In genomic region chr1:219938706-219939105, GRCh38 we compare ENCODE assay signal across 17 cellular contexts. TPM values are rescaled to one million over a fixed set of nuclear protein-coding genes. Genes with fewer than 3 reads are reported as not detected.
DNase-seq lines count a peak whose midpoint lies in the region; ATAC-seq and TF ChIP-seq lines count a peak whose summit lies in the region.
"Had no signal": no experiment of that assay in that cellular context is flagged by ENCODE, and none has a peak within 500 bp of the region (broad histone marks: within the 10 kb centered on the region; RNA-seq: fewer than 3 reads in every experiment).

No MANE protein-coding gene starts in this region.

- no peak overlapping the region for H2AFZ ChIP-seq in neural progenitor cell (replicated peaks)

- POLR2A ChIA-PET in GM10248 (lab: Yijun Ruan, JAX), result no interaction called here

- no peak for ATAC-seq in GM21619 (IDR thresholded peaks at IDR 0.05; ENCODE audit: unreplicated experiment)
- ATAC-seq: effector memory CD8-positive, alpha-beta T cell; stimulated activated naive CD8-positive, alpha-beta T cell treated with anti-CD3 and anti-CD28 coated beads, Interleukin-15, Interleukin-2, amounts not matched to agents 100 U/mL and 50 U/mL, for 24 hours had no signal

- no peaks in the 10 kb centered on the region for H3K36me3 Mint-ChIP-seq in neural progenitor cell
- H3K36me3 Mint-ChIP-seq: CD14-positive monocyte had no signal

- H3K9me3 Mint-ChIP-seq in neural progenitor cell, result no peaks in the 10 kb centered on the region
- H3K9me3 Mint-ChIP-seq: effector memory CD8-positive, alpha-beta T cell had no signal

- H3K4me1 Mint-ChIP-seq in neural progenitor cell, result no peaks in the 10 kb centered on the region
- H3K4me1 Mint-ChIP-seq: CD14-positive monocyte had no signal

- H3K27ac ChIP-seq in neural progenitor cell, result no peak overlapping the region
- H3K27ac ChIP-seq: ascending aorta, SK-N-MC had no signal

- H3K79me2 ChIP-seq in neural progenitor cell (ENCODE audit: low read depth), result no peaks in the 10 kb centered on the region

- H3K4me3 ChIP-seq in LNCaP clone FGC (ENCODE audit: low read depth, low read length) (no peak overlapping the region), neural progenitor cell (no peak overlapping the region)
- H3K4me3 ChIP-seq: ascending aorta, SK-N-MC had no signal

- peaks cover 3% of the 10 kb centered on the region for H3K27me3 Mint-ChIP-seq in neural progenitor cell (ENCODE audit: insufficient read depth, low read depth)

- no peak overlapping the region for H3K4me3 Mint-ChIP-seq in neural progenitor cell
- H3K4me3 Mint-ChIP-seq: CD14-positive monocyte; effector memory CD8-positive, alpha-beta T cell had no signal

- H3K27me3 ChIP-seq in neural progenitor cell, result no peaks in the 10 kb centered on the region
- H3K27me3 ChIP-seq: ascending aorta had no signal

- H3F3A ChIP-seq in neural progenitor cell (ENCODE audit: low read depth), result no peaks in the 10 kb centered on the region

- no peak overlapping the region for H3K9ac ChIP-seq in neural progenitor cell

- CTCF ChIA-PET in GM10248 (lab: Yijun Ruan, JAX), result interaction anchor here (1.3 to 2.3 kb wide), 2 partner anchors 24 to 794 kb away, joined by 4 to 5 read pairs; no protein-coding TSS in a partner anchor

- H3K27ac Mint-ChIP-seq in neural progenitor cell, result no peak overlapping the region
- H3K27ac Mint-ChIP-seq: CD14-positive monocyte; effector memory CD8-positive, alpha-beta T cell had no signal

- TF ChIP-seq CTCF in LNCaP clone FGC (IDR thresholded peaks at IDR 0.05; ENCODE audit: control insufficient read depth, extremely low read depth, insufficient read depth) (no peak), neural progenitor cell (IDR thresholded peaks at IDR 0.05) (no peak), GM10248 (IDR thresholded peaks at IDR 0.05; ENCODE audit: control extremely low read depth, extremely low read depth, low read depth, missing control alignments) (no peak)

- H4K20me1 ChIP-seq in neural progenitor cell (ENCODE audit: low read depth), result no peaks in the 10 kb centered on the region

- H3K36me3 ChIP-seq in neural progenitor cell, result no peaks in the 10 kb centered on the region
- H3K36me3 ChIP-seq: ascending aorta had no signal

- H3K9me3 ChIP-seq in neural progenitor cell (ENCODE audit: low read depth), result no peaks in the 10 kb centered on the region
- H3K9me3 ChIP-seq: ascending aorta had no signal

- peak; percentile 71 for DNase-seq in DMS53 (lab: John Stamatoyannopoulos, UW)
- peak; percentile 59 for DNase-seq in LNCaP clone FGC (ENCODE audit: low read depth)
- peak; percentile 62 for DNase-seq in astrocyte of the hippocampus (ENCODE audit: low read depth, low spot score)
- DNase-seq in left kidney (ENCODE audit: low read depth, low spot score), result peak; percentile 69
- DNase-seq in neural progenitor cell (ENCODE audit: low spot score), result no peak
- DNase-seq in effector CD4-positive, alpha-beta T cell, result no peak
- no peak for DNase-seq in GM10248 (ENCODE audit: extremely low spot score)
- DNase-seq: activated CD4-positive, CD25-positive, alpha-beta regulatory T cell treated with anti-CD3 and anti-CD28 coated beads, Interleukin-2, amount 50 U/mL, for 72 hours; effector memory CD8-positive, alpha-beta T cell; NCI-H748 treated with DMSO at 0.1 percent for 48 hours; posterior cingulate gyrus; stimulated activated CD4-positive, alpha-beta T cell treated with anti-CD3 and anti-CD28 coated beads, Interleukin-4, amount 100 ng/mL, for 4 hours; stimulated activated naive CD8-positive, alpha-beta T cell treated with anti-CD3 and anti-CD28 coated beads, Interleukin-15, Interleukin-2, amounts not matched to agents 100 U/mL and 50 U/mL, for 24 hours had no signal

- H3K4me2 ChIP-seq in neural progenitor cell, result no peak overlapping the region

- H3K4me1 ChIP-seq in neural progenitor cell, result no peaks in the 10 kb centered on the region
- H3K4me1 ChIP-seq: ascending aorta had no signal

RNA-seq across cellular contexts. Expression of gene SLC30A10, which starts 10.3 kb away (rescaled TPM):
- total RNA-seq in neural progenitor cell (ENCODE audit: low replicate concordance), result 0.09 and 0.19 TPM in 2 replicates
- total RNA-seq: ascending aorta had no signal

Comparison
In these comparisons a context has a peak if more than half of its experiments do, and no peak if none do; other contexts are left out.
1. DNase-seq: peak in DMS53 (single experiment), LNCaP clone FGC (single experiment), astrocyte of the hippocampus (single experiment) and left kidney (single experiment); none in neural progenitor cell (single experiment), effector CD4-positive, alpha-beta T cell (single experiment) and GM10248 (single experiment).